ENCODE assay signal across 11 cellular contexts in genomic region chr7:51150193-51150592, GRCh38.
"Had no signal": no experiment of that assay in that cellular context is flagged by ENCODE, and none has a peak within 500 bp of the region (broad histone marks: within the 10 kb centered on the region; RNA-seq: fewer than 3 reads in every experiment).

No MANE protein-coding gene starts in this region.

- ATAC-seq: GM23338, HCT116 had no signal

- DNase-seq: GM23248, GOT3, H7, H9, HCEC 1CT, HFFc6 had no signal

- FAIRE-seq: H1, H54 had no signal

- H3K36me3 ChIP-seq: HAP-1 had no signal

- H3K4me3 ChIP-seq: GM23248, GM23338, HAP-1 had no signal

- H3K27ac Mint-ChIP-seq: GM23338, H9, HFFc6 had no signal

- H3K4me3 Mint-ChIP-seq: GM23338, H9, HFFc6 had no signal

- H3K27ac ChIP-seq: GM23248 had no signal
